In genomic region chr10:119608316-119609155, GRCh38 we compare ENCODE assay signal across 8 cellular contexts. TPM values are rescaled to one million over a fixed set of nuclear protein-coding genes. Genes with fewer than 3 reads are reported as not detected.
DNase-seq lines count a peak whose midpoint lies in the region; ATAC-seq and TF ChIP-seq lines count a peak whose summit lies in the region.

No MANE protein-coding gene starts in this region.

- H4K20me1 ChIP-seq in DND-41 (ENCODE audit: insufficient read depth, low read length): no peaks in the 10 kb centered on the region

- no peaks in the 10 kb centered on the region for H3K4me1 ChIP-seq in DND-41 (ENCODE audit: insufficient read depth, low read length)

- H3K4me3 ChIP-seq in DND-41 (ENCODE audit: low read depth in 1 of 2, low read length in 2 of 2) (no peak overlapping the region), fibroblast of the aortic adventitia (ENCODE audit: low read depth, low read length) (no peak overlapping the region)

- TF ChIP-seq CTCF in DND-41 (IDR thresholded peaks at IDR 0.05; ENCODE audit: borderline replicate concordance, extremely low read depth, low read length, poor library complexity, severe bottlenecking): peak; percentile 51
- peak; percentile 74 for TF ChIP-seq CTCF in fibroblast of the aortic adventitia (IDR thresholded peaks at IDR 0.05; ENCODE audit: insufficient read depth, low read length)
- peak; percentile 72 for TF ChIP-seq CTCF in osteocyte (IDR thresholded peaks at IDR 0.05)

- no peaks in the 10 kb centered on the region for H3K79me2 ChIP-seq in DND-41 (ENCODE audit: insufficient read depth, low read length)

- H3K27me3 Mint-ChIP-seq in osteocyte (ENCODE audit: unreplicated experiment): no peaks in the 10 kb centered on the region

- H3K27ac ChIP-seq in DND-41 (ENCODE audit: low read length): no peak overlapping the region

- H3K4me2 ChIP-seq in DND-41 (ENCODE audit: insufficient read depth, low read length): no peak overlapping the region

- no peak overlapping the region for H3K4me3 Mint-ChIP-seq in osteocyte (ENCODE audit: unreplicated experiment)

- ATAC-seq in DND-41 (ENCODE audit: insufficient read depth, low read depth) (no peak; the same call in 2 of the 3 replicates), HG03354 (IDR thresholded peaks at IDR 0.05; ENCODE audit: poor library complexity, severe bottlenecking, unreplicated experiment) (no peak), HG02885 (IDR thresholded peaks at IDR 0.05; ENCODE audit: poor library complexity, unreplicated experiment) (no peak), GM19023 (IDR thresholded peaks at IDR 0.05; ENCODE audit: unreplicated experiment) (no peak)

- H3K36me3 ChIP-seq in DND-41 (ENCODE audit: insufficient read depth, low read length): no peaks in the 10 kb centered on the region

- H3K9me3 Mint-ChIP-seq in osteocyte (ENCODE audit: unreplicated experiment): no peaks in the 10 kb centered on the region

- H3K27ac Mint-ChIP-seq in osteocyte (ENCODE audit: unreplicated experiment): no peak overlapping the region

- peaks cover 2% of the 10 kb centered on the region for H3K4me1 Mint-ChIP-seq in osteocyte (ENCODE audit: unreplicated experiment)

- H3K9me3 ChIP-seq in DND-41 (ENCODE audit: insufficient read depth, low read length, severe bottlenecking): peaks cover 7% of the 10 kb centered on the region

- H3K36me3 Mint-ChIP-seq in osteocyte (ENCODE audit: unreplicated experiment): no peaks in the 10 kb centered on the region

- no peaks in the 10 kb centered on the region for H3K27me3 ChIP-seq in DND-41 (ENCODE audit: insufficient read depth, low read length, poor library complexity)

- no peak overlapping the region for H2AFZ ChIP-seq in DND-41 (ENCODE audit: low read depth, low read length)

- H3K9ac ChIP-seq in DND-41 (ENCODE audit: low read depth, low read length): no peak overlapping the region

- DNase-seq in DND-41: no peak
- DNase-seq in M059J (ENCODE audit: low read depth): peak; percentile 51
- DNase-seq in activated CD8-positive, alpha-beta memory T cell treated with anti-CD3 and anti-CD28 coated beads, Interleukin-2, amount 50 U/mL, for 48 hours: peak; percentile 57
- DNase-seq in fibroblast of the aortic adventitia (ENCODE audit: low read depth): peak; percentile 44
- DNase-seq in osteocyte (ENCODE audit: extremely low spot score, unreplicated experiment): peak; percentile 79

RNA-seq across cellular contexts. Expression of gene TIAL1, which starts 11.8 kb away (rescaled TPM):
- total RNA-seq in M059J (2014; rRNA removed; shearing (Covaris generic)): 45.9 and 47.6 TPM in 2 replicates
- total RNA-seq in fibroblast of the aortic adventitia (ENCODE audit: low replicate concordance): 48.7 and 60.1 TPM in 2 replicates
- total RNA-seq in osteocyte: 125 and 133 TPM in 2 replicates

RNA-seq across cellular contexts. Expression of gene BAG3, which starts 42.6 kb away (rescaled TPM):
- total RNA-seq in M059J (2014; rRNA removed; shearing (Covaris generic)): 15.1 and 28.6 TPM in 2 replicates
- total RNA-seq in fibroblast of the aortic adventitia (ENCODE audit: low replicate concordance): 7.8 and 19.2 TPM in 2 replicates
- 40.1 and 41.0 TPM in 2 replicates for total RNA-seq in osteocyte
